ENCODE assay signal across 8 cellular contexts in the genomic region with DNA sequence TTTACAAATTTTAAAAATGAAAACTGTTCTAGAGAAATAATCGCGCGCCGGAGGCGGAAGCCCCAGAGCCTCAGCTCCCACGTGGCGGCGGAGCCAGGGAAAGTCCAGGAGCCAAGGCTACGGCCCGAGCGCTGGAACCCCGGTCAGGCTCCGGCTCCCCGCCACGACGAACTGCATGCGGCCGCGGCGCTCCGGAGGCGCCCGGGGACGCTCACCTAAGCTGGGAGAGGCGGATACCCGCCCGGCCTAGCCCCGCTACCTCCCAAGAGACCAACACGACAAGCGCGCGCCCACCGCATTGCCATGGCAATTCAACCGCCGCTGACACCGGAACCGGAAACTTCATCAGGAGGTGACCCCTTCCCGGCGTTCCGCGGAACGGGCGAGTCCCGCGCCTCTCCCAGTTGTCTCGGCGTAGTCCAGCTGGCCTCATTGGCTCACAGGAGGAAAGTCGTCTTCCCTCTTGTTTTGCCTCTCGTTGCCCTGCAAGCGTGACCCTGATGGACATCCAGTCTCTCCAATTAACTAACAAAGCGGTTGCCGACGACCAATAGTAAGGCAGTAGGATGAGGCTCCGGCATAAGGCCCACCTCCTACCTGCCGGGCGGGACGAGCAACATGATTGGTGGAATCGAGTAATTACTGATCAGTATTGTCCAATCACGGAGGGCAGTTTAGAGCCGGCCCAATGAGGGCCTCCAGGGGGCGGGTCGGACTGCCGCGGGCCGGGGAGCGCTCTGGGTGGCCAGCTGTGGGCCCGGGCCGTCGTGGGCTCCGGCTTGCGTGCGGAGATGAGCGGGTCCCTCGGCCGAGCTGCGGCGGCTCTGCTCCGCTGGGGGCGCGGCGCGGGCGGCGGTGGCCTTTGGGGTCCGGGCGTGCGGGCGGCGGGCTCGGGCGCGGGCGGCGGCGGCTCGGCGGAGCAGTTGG. TPM values are rescaled to one million over a fixed set of nuclear protein-coding genes. Genes with fewer than 3 reads are reported as not detected.
A peak's percentile ranks its signal among the peaks of the same experiment; 100 is the strongest.
DNase-seq lines count a peak whose midpoint lies in the region; ATAC-seq, FAIRE-seq and TF ChIP-seq lines count a peak whose summit lies in the region.

A gene (plus strand): TSS at position 752 of the 927 bp plus-strand sequence. CDS start 40 bp downstream, at position 792.

- FAIRE-seq in HepG2 (lab: Jason Lieb, UNC) = peak; percentile 99

- H3K27ac ChIP-seq in HepG2 (ENCODE audit: extremely low read length, insufficient read depth, low read length) = peak within 1 kb of the TSS; percentile 87

- POLR2A ChIA-PET in activated CD4-positive, alpha-beta memory T cell treated with anti-CD3 and anti-CD28 coated beads for 36 hours (lab: Charles Lee) = interaction anchor here (0.7 to 4.0 kb wide), 10 partner anchors 8 to 94 kb away, joined by 3 to 52 read pairs (median 6); a partner anchor contains a TSS
- POLR2A ChIA-PET in HepG2 (lab: Yijun Ruan, JAX) = interaction anchor here (1.0 to 7.5 kb wide), 11 partner anchors 10 to 92 kb away, joined by 3 to 183 read pairs (median 6); a partner anchor contains a TSS

- H3K9me3 Mint-ChIP-seq in activated CD4-positive, alpha-beta memory T cell treated with anti-CD3 and anti-CD28 coated beads for 36 hours = no peaks in the 10 kb centered on the region

- H3K27me3 ChIP-seq in HepG2 (ENCODE audit: control insufficient read depth in 1 of 2, insufficient read depth in 2 of 2, low read length in 2 of 2) = peaks cover 0 to 2% of the 10 kb centered on the region in 2 experiments; a peak in 1 of 5 replicates

- DNase-seq in CD1c-positive myeloid dendritic cell (ENCODE audit: extremely low spot score) (peak; percentile 99), NCI-H82 treated with DMSO at 0.1 percent for 48 hours (lab: John Stamatoyannopoulos, UW; ENCODE audit: unreplicated experiment) (peak; percentile 97), dermis microvascular lymphatic vessel endothelial cell (ENCODE audit: low read depth in 2 of 2) (peak; percentile 100), HepG2 (ENCODE audit: low spot score) (peak; percentile 100)
- peak; percentile 98 for DNase-seq in activated CD4-positive, alpha-beta memory T cell treated with anti-CD3 and anti-CD28 coated beads for 36 hours
- DNase-seq in stimulated activated CD4-positive, alpha-beta T cell treated with anti-CD3 and anti-CD28 coated beads, Interleukin-4, amount 100 ng/mL, for 1 hour = peak; percentile 95

- peak within 1 kb of the TSS; percentile 89 for H3K9ac ChIP-seq in HepG2 (ENCODE audit: insufficient read depth, low read depth, low read length)

- peak in 1 of 2 experiments; percentile 13; a peak in 2 of 4 replicates for TF ChIP-seq EP300 in HepG2 (IDR thresholded peaks at IDR 0.05; ENCODE audit: low read depth in 2 of 2, low read length in 2 of 2)
- TF ChIP-seq EP300 in HepG2 (CRISPR knock-in tag; IDR thresholded peaks at IDR 0.05; ENCODE audit: borderline replicate concordance) = no peak

- WGBS in HepG2 (ENCODE audit: low lambda C conversion rate) = 2% methylated on average over 38 of the region's 97 CpGs

- H2AFZ ChIP-seq in HepG2 (ENCODE audit: low read length) = no peak within 1 kb of the TSS

- peak within 1 kb of the TSS; percentile 97 for H3K4me2 ChIP-seq in HepG2 (ENCODE audit: low read depth, low read length)

- no peaks in the 10 kb centered on the region for H3K27me3 Mint-ChIP-seq in activated CD4-positive, alpha-beta memory T cell treated with anti-CD3 and anti-CD28 coated beads for 36 hours

- peak within 1 kb of the TSS; percentile 93 for H3K27ac Mint-ChIP-seq in activated CD4-positive, alpha-beta memory T cell treated with anti-CD3 and anti-CD28 coated beads for 36 hours

- no peak for TF ChIP-seq CTCF in HepG2 (CRISPR knock-in tag; IDR thresholded peaks at IDR 0.05)

- TF ChIP-seq RAD21 in HepG2 (CRISPR knock-in tag; IDR thresholded peaks at IDR 0.05) = peak; percentile 35; the same call in 1 of the 2 replicates

- peak; percentile 62 to 74 for TF ChIP-seq POLR2A in HepG2 (IDR thresholded peaks at IDR 0.05; ENCODE audit: insufficient read depth in 1 of 2, low read depth in 2 of 2, low read length in 2 of 2)

- H3K9me3 ChIP-seq in HepG2 (ENCODE audit: low read length) = no peaks in the 10 kb centered on the region

- BruUV-seq in HepG2 (replicated peaks; lab: Mats Ljungman, UMichigan) = no TSS peak

- H3K4me1 ChIP-seq in HepG2 (ENCODE audit: insufficient read depth, low read length) = peaks cover 49% of the 10 kb centered on the region

- H3K4me3 ChIP-seq in HepG2 (replicated peaks in 1 of 3; ENCODE audit: insufficient read depth in 1 of 3, low read depth in 2 of 3, low read length in 3 of 3) = peak within 1 kb of the TSS; percentile 84 to 96 (median 88)

- CTCF ChIA-PET in activated CD4-positive, alpha-beta memory T cell treated with anti-CD3 and anti-CD28 coated beads for 36 hours (lab: Charles Lee) = interaction anchor here (0.9 to 6.6 kb wide), 7 partner anchors 8 to 90 kb away, joined by 3 to 82 read pairs (median 4); no protein-coding TSS in a partner anchor
- CTCF ChIA-PET in HepG2 (lab: Yijun Ruan, JAX; ENCODE audit: low intra/inter-chr PET ratio, low total read pairs) = no interaction called here

- intact Hi-C loops in activated CD4-positive, alpha-beta memory T cell treated with anti-CD3 and anti-CD28 coated beads for 36 hours (cut with micrococcal nuclease) = loop anchor here (1.0 to 10.0 kb wide), 8 partner anchors 11 to 1572 kb away; a partner anchor contains a TSS
- intact Hi-C loops in HepG2 (cut with micrococcal nuclease; ENCODE audit: unreplicated experiment) = loop anchor here (1.0 kb wide), 1 partner anchor 10 kb away; no protein-coding TSS in a partner anchor

- H4K20me1 ChIP-seq in HepG2 (ENCODE audit: insufficient read depth, low read length) = peaks cover 16% of the 10 kb centered on the region

- peaks cover 23% of the 10 kb centered on the region for H3K36me3 Mint-ChIP-seq in activated CD4-positive, alpha-beta memory T cell treated with anti-CD3 and anti-CD28 coated beads for 36 hours

- peaks cover 0 to 5% of the 10 kb centered on the region in 2 experiments; a peak in 2 of 5 replicates for H3K36me3 ChIP-seq in HepG2 (replicated peaks in 1 of 2; ENCODE audit: control insufficient read depth in 1 of 2, insufficient read depth in 2 of 2, low read length in 2 of 2)

- H3K79me2 ChIP-seq in HepG2 (ENCODE audit: insufficient read depth, low read length) = peaks cover 90% of the 10 kb centered on the region

- peaks cover 52% of the 10 kb centered on the region for H3K4me1 Mint-ChIP-seq in activated CD4-positive, alpha-beta memory T cell treated with anti-CD3 and anti-CD28 coated beads for 36 hours (ENCODE audit: low read depth)

- ATAC-seq in GM19438 (IDR thresholded peaks at IDR 0.05; ENCODE audit: low read depth, unreplicated experiment) = peak; percentile 90
- ATAC-seq in HG03575 (IDR thresholded peaks at IDR 0.05; ENCODE audit: extremely low read depth, insufficient number of reproducible peaks, low FRiP score, unreplicated experiment) = peak; percentile 90
- peak; percentile 93 for ATAC-seq in HepG2

- in situ Hi-C loops in HepG2 (cut with HindIII; ENCODE audit: extremely low pct_ligation_motif_present, low pct_unique_long_range_greater_than_20kb) = loop anchor here (5.0 kb wide), 1 partner anchor 92 kb away; no protein-coding TSS in a partner anchor

- H3K4me3 Mint-ChIP-seq in activated CD4-positive, alpha-beta memory T cell treated with anti-CD3 and anti-CD28 coated beads for 36 hours = peak within 1 kb of the TSS; percentile 93

TF ChIP-seq in HepG2, 621 proteins besides CTCF, POLR2A, EP300 and RAD21 (continues in another document):
- TF ChIP-seq HOXA9 (CRISPR knock-in tag; IDR thresholded peaks at IDR 0.05; ENCODE audit: borderline replicate concordance) = 0 out of 2 replicates have a peak, but pooled peaks have one; percentile 68

RNA-seq across cellular contexts. Expression of the gene that starts here (rescaled TPM):
- total RNA-seq in activated CD4-positive, alpha-beta memory T cell treated with anti-CD3 and anti-CD28 coated beads for 36 hours = 10 to 100 TPM; 31.8 to 32.2 TPM
- total RNA-seq in dermis microvascular lymphatic vessel endothelial cell (31.6 and 41.7 TPM in 2 replicates), HepG2 (2016; rRNA removed; fragmentation: Illumina TruSeq; extraction: Trizol) (115 and 122 TPM in 2 replicates)
- 141 and 162 TPM in 2 replicates for total RNA-seq in HepG2 (2016; cell fraction: cytosol; rRNA removed; fragmentation: Illumina TruSeq; extraction: Trizol; ENCODE audit: low read depth)
- total RNA-seq in HepG2 (2016; cell fraction: insoluble cytoplasmic fraction; rRNA removed; fragmentation: Illumina TruSeq; extraction: Trizol) = 99.8 and 128 TPM in 2 replicates
- 204 and 226 TPM in 2 replicates for total RNA-seq in HepG2 (2016; cell fraction: membrane; rRNA removed; fragmentation: Illumina TruSeq; extraction: Trizol)
- total RNA-seq in HepG2 (2016; cell fraction: nucleus; rRNA removed; fragmentation: Illumina TruSeq; extraction: Trizol) = 42.6 and 50.7 TPM in 2 replicates
- 115 and 146 TPM in 2 replicates for polyA plus RNA-seq in HepG2 (2011; rRNA removed)
- polyA plus RNA-seq in HepG2 (2011; cell fraction: cytosol; rRNA removed) = 68.6 and 128 TPM in 2 replicates
- polyA plus RNA-seq in HepG2 (2011; cell fraction: nucleus; rRNA removed) = 20.1 and 32.1 TPM in 2 replicates
- polyA plus RNA-seq in HepG2 (2012) = 136 and 145 TPM in 2 replicates
- 197 and 237 TPM in 2 replicates for polyA plus RNA-seq in HepG2 (2016; cell fraction: cytosol; fragmentation: Illumina TruSeq; extraction: Trizol; ENCODE audit: low read depth)
- 161 and 168 TPM in 2 replicates for polyA plus RNA-seq in HepG2 (2016; cell fraction: insoluble cytoplasmic fraction; fragmentation: Illumina TruSeq; extraction: Trizol; ENCODE audit: low read depth)
- polyA plus RNA-seq in HepG2 (2016; cell fraction: membrane; fragmentation: Illumina TruSeq; extraction: Trizol; ENCODE audit: low read depth) = 243 and 290 TPM in 2 replicates
- polyA plus RNA-seq in HepG2 (2016; cell fraction: nucleus; fragmentation: Illumina TruSeq; extraction: Trizol; ENCODE audit: insufficient read depth, low read depth) = 104 and 106 TPM in 2 replicates
- 17.9 and 35.5 TPM in 2 replicates for polyA minus RNA-seq in HepG2 (2011; rRNA and poly(A)+ RNA removed; ENCODE audit: low replicate concordance)
- polyA minus RNA-seq in HepG2 (2011; cell fraction: cytosol; rRNA and poly(A)+ RNA removed) = 42.3 and 45.6 TPM in 2 replicates
- polyA minus RNA-seq in HepG2 (2011; cell fraction: nucleus; rRNA and poly(A)+ RNA removed) = 15.8 and 23.1 TPM in 2 replicates

Comparison
In these comparisons a context has a peak if more than half of its experiments do, and no peak if none do; other contexts are left out.
1. Peak in every context shown above with its lines: DNase-seq, ATAC-seq, H3K4me3 ChIP-seq and H3K27ac ChIP-seq.